Comparison of ENCODE assay signal across 12 cellular contexts in the genomic region with DNA sequence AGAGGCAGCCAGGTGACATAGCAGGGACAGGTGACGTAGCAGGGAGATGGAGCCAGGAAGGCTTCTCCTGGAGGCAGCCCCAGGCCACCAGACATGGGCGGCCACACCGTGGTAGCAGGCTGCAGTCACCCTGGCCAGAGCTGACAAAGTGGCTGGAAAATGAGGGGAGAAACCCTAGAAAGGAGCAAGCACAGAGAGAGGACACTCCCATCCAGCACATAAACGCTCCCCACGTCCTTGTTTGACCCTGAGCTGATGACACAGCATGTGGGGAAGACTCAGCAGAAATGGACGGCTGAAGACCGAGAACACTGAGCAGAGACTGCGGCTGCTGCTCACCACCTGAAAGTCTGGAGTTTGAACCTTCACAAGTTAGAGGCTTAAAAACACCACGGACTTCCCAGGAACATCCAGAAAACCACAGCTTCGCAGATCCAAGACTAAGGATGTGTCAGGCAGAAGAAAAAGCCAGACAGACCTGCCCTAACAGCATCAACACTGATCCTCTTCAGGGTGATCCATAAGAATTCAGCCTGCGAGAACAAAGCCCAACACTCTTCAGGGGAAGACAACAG. TPM values are rescaled to one million over a fixed set of nuclear protein-coding genes. Genes with fewer than 3 reads are reported as not detected.
A peak's percentile ranks its signal among the peaks of the same experiment; 100 is the strongest.
DNase-seq lines count a peak whose midpoint lies in the region; ATAC-seq, FAIRE-seq and TF ChIP-seq lines count a peak whose summit lies in the region.
"Had no signal": no experiment of that assay in that cellular context is flagged by ENCODE, and none has a peak within 500 bp of the region (broad histone marks: within the 10 kb centered on the region; RNA-seq: fewer than 3 reads in every experiment).

No MANE protein-coding gene starts in this region.

- no peaks in the 10 kb centered on the region for H3F3A ChIP-seq in MM.1S (ENCODE audit: insufficient read depth, low read length)

- intact Hi-C loops in body of pancreas (cut with DNase I) (no loop called here), ascending aorta (cut with DNase I) (no loop called here)

- DNase-seq in GM03348 (ENCODE audit: low spot score) (peak; percentile 88), body of pancreas (peak in 1 of 4 donors; percentile 33), right atrium auricular region (ENCODE audit: low spot score) (peak; percentile 61), MM.1S (no peak), ascending aorta (ENCODE audit: low spot score in 2 of 2) (no peak), GM12891 (ENCODE audit: insufficient read length, low spot score) (no peak)
- DNase-seq: activated T-cell treated with anti-CD3 and anti-CD28 coated beads for 4 hours, COR-L47, dermis blood vessel endothelial cell, NCI-H774 had no signal

- no peaks in the 10 kb centered on the region for H3K36me3 ChIP-seq in body of pancreas (replicated peaks in 1 of 2; ENCODE audit: insufficient read depth in 1 of 2, low read depth in 2 of 2)
- H3K36me3 ChIP-seq in right atrium auricular region, result peaks cover under 1% of the 10 kb centered on the region
- peaks cover 0 to 13% (median 7%) of the 10 kb centered on the region in 3 donors for H3K36me3 ChIP-seq in skeletal muscle tissue (ENCODE audit: control insufficient read depth in 3 of 3, insufficient read depth in 3 of 3, low read length in 3 of 3)
- no peaks in the 10 kb centered on the region for H3K36me3 ChIP-seq in MM.1S (replicated peaks; ENCODE audit: insufficient read depth, low read length)
- peaks cover 13 to 26% of the 10 kb centered on the region in 2 donors for H3K36me3 ChIP-seq in ascending aorta

- no peak for FAIRE-seq in GM12891 (lab: Jason Lieb, UNC)

- H3K27ac ChIP-seq in body of pancreas, result peak overlapping the region in 2 of 4 donors; percentile 21 to 41
- peak overlapping the region in 1 of 2 donors; percentile 29 for H3K27ac ChIP-seq in right atrium auricular region
- peak overlapping the region; percentile 37 for H3K27ac ChIP-seq in skeletal muscle tissue (ENCODE audit: low read depth, low read length)
- H3K27ac ChIP-seq in MM.1S (ENCODE audit: low read length), result no peak overlapping the region
- H3K27ac ChIP-seq in ascending aorta, result no peak overlapping the region

- H3K9ac ChIP-seq in skeletal muscle tissue (ENCODE audit: low read depth in 1 of 3, low read length in 3 of 3) (peak overlapping the region in 1 of 3 donors; percentile 68), MM.1S (ENCODE audit: low read length) (no peak overlapping the region)

- WGBS in body of pancreas, 2 donors, result 74 to 83% methylated on average over 11 of the region's 11 CpGs

- peaks cover 11% of the 10 kb centered on the region for H3K79me2 ChIP-seq in MM.1S (ENCODE audit: low read length)

- H4K20me1 ChIP-seq in MM.1S (ENCODE audit: insufficient read depth, low read length), result no peaks in the 10 kb centered on the region

- no peaks in the 10 kb centered on the region for H3K9me2 ChIP-seq in MM.1S (replicated peaks; ENCODE audit: insufficient read depth, low read length)

- peak; percentile 31 for ATAC-seq in body of pancreas
- no peak for ATAC-seq in HG03354 (IDR thresholded peaks at IDR 0.05; ENCODE audit: poor library complexity, severe bottlenecking, unreplicated experiment)

- TF ChIP-seq POLR2A in body of pancreas (IDR thresholded peaks at IDR 0.05) (no peak), GM12891 (IDR thresholded peaks at IDR 0.05; ENCODE audit: low read depth, low read length) (no peak)

- H3K9me3 ChIP-seq in body of pancreas (no peaks in the 10 kb centered on the region), right atrium auricular region (no peaks in the 10 kb centered on the region), skeletal muscle tissue (ENCODE audit: control insufficient read depth in 3 of 3, low read length in 3 of 3) (no peaks in the 10 kb centered on the region), MM.1S (replicated peaks; ENCODE audit: insufficient read depth, low read length) (no peaks in the 10 kb centered on the region), ascending aorta (no peaks in the 10 kb centered on the region)

- H3K4me2 ChIP-seq in MM.1S (ENCODE audit: low read depth, low read length), result no peak overlapping the region

- no peak overlapping the region for H3K4me3 ChIP-seq in body of pancreas
- H3K4me3 ChIP-seq in right atrium auricular region, result no peak overlapping the region
- peak overlapping the region; percentile 28 to 52 (median 43) for H3K4me3 ChIP-seq in skeletal muscle tissue (ENCODE audit: low read length in 3 of 3)
- no peak overlapping the region for H3K4me3 ChIP-seq in MM.1S (ENCODE audit: low read length)
- H3K4me3 ChIP-seq in ascending aorta, result no peak overlapping the region

- no peak for TF ChIP-seq CTCF in body of pancreas (IDR thresholded peaks at IDR 0.05)
- TF ChIP-seq CTCF in right atrium auricular region (IDR thresholded peaks at IDR 0.05), result no peak
- TF ChIP-seq CTCF in MM.1S (IDR thresholded peaks at IDR 0.05; ENCODE audit: low read length), result no peak
- no peak for TF ChIP-seq CTCF in ascending aorta (IDR thresholded peaks at IDR 0.05)

- H3K27me3 ChIP-seq in body of pancreas (no peaks in the 10 kb centered on the region), right atrium auricular region (no peaks in the 10 kb centered on the region), skeletal muscle tissue (ENCODE audit: control insufficient read depth in 3 of 3, insufficient read depth in 3 of 3, low read length in 3 of 3) (no peaks in the 10 kb centered on the region), MM.1S (replicated peaks; ENCODE audit: insufficient read depth, low read length) (no peaks in the 10 kb centered on the region), ascending aorta (no peaks in the 10 kb centered on the region)

- H2AFZ ChIP-seq in MM.1S (ENCODE audit: low read length), result no peak overlapping the region

- H3K4me1 ChIP-seq in body of pancreas, result no peaks in the 10 kb centered on the region
- H3K4me1 ChIP-seq in right atrium auricular region, result peaks cover 0 to 10% of the 10 kb centered on the region in 2 donors
- H3K4me1 ChIP-seq in skeletal muscle tissue (ENCODE audit: control insufficient read depth in 3 of 3, insufficient read depth in 3 of 3, low read length in 3 of 3), result peaks cover 10 to 20% (median 15%) of the 10 kb centered on the region in 3 donors
- no peaks in the 10 kb centered on the region for H3K4me1 ChIP-seq in MM.1S (ENCODE audit: low read length)
- H3K4me1 ChIP-seq in ascending aorta, result no peaks in the 10 kb centered on the region

TF ChIP-seq in GM12891, 5 proteins besides CTCF, POLR2A, EP300 and RAD21:
- TF ChIP-seq PAX5 (IDR thresholded peaks at IDR 0.05; ENCODE audit: insufficient read depth, low read length, severe bottlenecking) (no peak), TAF1 (IDR thresholded peaks at IDR 0.05; ENCODE audit: low read depth, low read length) (no peak), POU2F2 (IDR thresholded peaks at IDR 0.05; ENCODE audit: low read depth, low read length) (no peak), SPI1 (IDR thresholded peaks at IDR 0.05; ENCODE audit: low read depth, low read length) (no peak), POLR2AphosphoS5 (IDR thresholded peaks at IDR 0.05; ENCODE audit: low read depth, low read length) (no peak)

RNA-seq across cellular contexts. Expression of a gene that starts 28.7 kb away (rescaled TPM):
- total RNA-seq in body of pancreas (1 to 10 TPM in 1 of 2 donors, not detected in 1; 3.0 TPM), right atrium auricular region (not detected), skeletal muscle tissue (not detected), ascending aorta (not detected)
- polyA plus RNA-seq in GM12891 (2012; ENCODE audit: low read depth, missing spikeins), result not detected

RNA-seq across cellular contexts. Expression of a gene that starts 29.2 kb away (rescaled TPM):
- 10 to 100 TPM; 15.8 to 28.0 TPM for total RNA-seq in body of pancreas
- total RNA-seq in right atrium auricular region, result 10 to 100 TPM; 15.5 to 26.6 TPM
- 17.2 TPM for total RNA-seq in skeletal muscle tissue
- total RNA-seq in ascending aorta, result 60.5 TPM
- 21.8 TPM for polyA plus RNA-seq in GM12891 (2012; ENCODE audit: low read depth, missing spikeins)

RNA-seq across cellular contexts. Expression of a gene that starts 29.8 kb away (rescaled TPM):
- total RNA-seq in body of pancreas (10 to 100 TPM; 21.8 to 36.3 TPM), right atrium auricular region (10 to 100 TPM; 12.5 to 20.7 TPM), skeletal muscle tissue (5.7 TPM), ascending aorta (1.3 TPM)
- polyA plus RNA-seq in GM12891 (2012; ENCODE audit: low read depth, missing spikeins), result 16.4 TPM

RNA-seq across cellular contexts. Expression of a gene that starts 38.8 kb away (rescaled TPM):
- not detected for total RNA-seq in body of pancreas
- not detected for total RNA-seq in right atrium auricular region
- total RNA-seq in skeletal muscle tissue, result 74.6 TPM
- total RNA-seq in ascending aorta, result not detected
- not detected for polyA plus RNA-seq in GM12891 (2012; ENCODE audit: low read depth, missing spikeins)
- total RNA-seq: dermis blood vessel endothelial cell had no signal

RNA-seq across cellular contexts. Expression of a gene that starts 40.2 kb away (rescaled TPM):
- total RNA-seq in body of pancreas (100 to 1,000 TPM; 126 to 153 TPM), right atrium auricular region (1 to 10 TPM; 4.7 to 7.5 TPM), skeletal muscle tissue (1.0 TPM), ascending aorta (76.7 TPM)
- polyA plus RNA-seq in GM12891 (2012; ENCODE audit: low read depth, missing spikeins), result 11.6 TPM

Comparison
In these comparisons a context has a peak if more than half of its experiments do, and no peak if none do; other contexts are left out.
1. DNase-seq: peak in GM03348 (single experiment) and right atrium auricular region (single experiment); none in MM.1S (single experiment), ascending aorta (0 of 2) and GM12891 (single experiment).
2. H3K4me3 ChIP-seq: peak in skeletal muscle tissue (3 of 3); none in body of pancreas (0 of 2), right atrium auricular region (0 of 2), MM.1S (single experiment) and ascending aorta (0 of 2).